In genomic region chr20:23747551-23747950, GRCh38 we compare ENCODE assay signal across 16 cellular contexts. TPM values are rescaled to one million over a fixed set of nuclear protein-coding genes. Genes with fewer than 3 reads are reported as not detected.
DNase-seq lines count a peak whose midpoint lies in the region; FAIRE-seq and TF ChIP-seq lines count a peak whose summit lies in the region.
"Not testable (repeated sequence)": the region's sequence is repeated elsewhere in the genome, so short reads cannot be mapped to it uniquely, and the experiment has no call there.
"Had no signal": no experiment of that assay in that cellular context is flagged by ENCODE, and none has a peak within 500 bp of the region (broad histone marks: within the 10 kb centered on the region; RNA-seq: fewer than 3 reads in every experiment).

No MANE protein-coding gene starts in this region.

- POLR2A ChIA-PET in Caco-2 (lab: Charles Lee); H1 (lab: Charles Lee; ENCODE audit: partially characterized antibody): not testable (repeated sequence)

- DNase-seq in Caco-2; H1 (ENCODE audit: low read depth in 1 of 2, low spot score in 2 of 2): not testable (repeated sequence)
- DNase-seq in NCI-H1092 (lab: John Stamatoyannopoulos, UW) (peak; percentile 3), NCI-H1417 (lab: John Stamatoyannopoulos, UW) (peak in 2 of 3 experiments; percentile 58 to 74), NCI-H345 (lab: John Stamatoyannopoulos, UW) (peak; percentile 88), NCI-H69 (lab: John Stamatoyannopoulos, UW) (peak; percentile 81), osteoblast (ENCODE audit: insufficient read length, low spot score, missing footprints) (peak; percentile 5)

- not testable (repeated sequence) for H3K9ac ChIP-seq in H1 (replicated peaks in 1 of 4; ENCODE audit: extremely low read depth in 1 of 4, low read depth in 3 of 4, low read length in 3 of 4)

- not testable (repeated sequence) for H2BK5ac ChIP-seq in H1 (ENCODE audit: low read depth, low read length)

- H3K27ac Mint-ChIP-seq in Caco-2 (ENCODE audit: unreplicated experiment): peak overlapping the region; percentile 66

- not testable (repeated sequence) for H3K4me2 ChIP-seq in H1 (ENCODE audit: insufficient read depth in 1 of 2, low read depth in 2 of 2, low read length in 2 of 2); osteoblast (ENCODE audit: insufficient read depth, low read length)

- H4K91ac ChIP-seq in H1 (replicated peaks; ENCODE audit: insufficient read length, low read length): not testable (repeated sequence)

- not testable (repeated sequence) for H3K4ac ChIP-seq in H1 (replicated peaks; ENCODE audit: insufficient read length, low read depth, low read length)

- H3K79me2 ChIP-seq in H1 (ENCODE audit: control insufficient read depth in 1 of 2, insufficient read depth in 2 of 2, low read length in 2 of 2); osteoblast (ENCODE audit: insufficient read depth, low read length): not testable (repeated sequence)

- not testable (repeated sequence) for H2BK20ac ChIP-seq in H1 (ENCODE audit: low read length)

- not testable (repeated sequence) for H3K27me3 ChIP-seq in Caco-2 (replicated peaks; ENCODE audit: control insufficient read depth, insufficient read depth, low read length); H1 (replicated peaks in 1 of 4; ENCODE audit: control insufficient read depth in 3 of 4, extremely low read depth in 1 of 4, insufficient read depth in 3 of 4, low read length in 3 of 4); osteoblast (ENCODE audit: insufficient read depth, low read length)

- not testable (repeated sequence) for H3K9me3 Mint-ChIP-seq in Caco-2 (ENCODE audit: unreplicated experiment)

- H2AFZ ChIP-seq in H1 (ENCODE audit: low read length); osteoblast (ENCODE audit: low read length): not testable (repeated sequence)

- not testable (repeated sequence) for H3K14ac ChIP-seq in H1 (ENCODE audit: insufficient read length)

- not testable (repeated sequence) for H3K79me1 ChIP-seq in H1 (ENCODE audit: low read depth, low read length)

- TF ChIP-seq EP300 in H1 (IDR thresholded peaks at IDR 0.05; ENCODE audit: borderline replicate concordance in 1 of 2, low read depth in 2 of 2, low read length in 2 of 2): not testable (repeated sequence)

- no CpG with 5 or more reads among the region's 7 CpGs for WGBS in H1 (ENCODE audit: extremely low coverage in 1 of 2, insufficient coverage in 1 of 2, insufficient read length in 1 of 2, insufficient replicate concordance in 2 of 2, low coverage in 1 of 2, low lambda C conversion rate in 2 of 2, missing lambda C conversion rate in 1 of 2), 2 experiments

- H3K23ac ChIP-seq in H1 (ENCODE audit: insufficient read length): not testable (repeated sequence)

- not testable (repeated sequence) for H4K8ac ChIP-seq in H1 (ENCODE audit: extremely low read depth, insufficient read depth, low read length)

- intact Hi-C loops in Caco-2 (cut with micrococcal nuclease; ENCODE audit: unreplicated experiment): not testable (repeated sequence)

- not testable (repeated sequence) for H3K4me3 Mint-ChIP-seq in Caco-2 (ENCODE audit: unreplicated experiment)

- H3K27me3 Mint-ChIP-seq in Caco-2 (ENCODE audit: insufficient read depth, unreplicated experiment): not testable (repeated sequence)

- not testable (repeated sequence) for FAIRE-seq in H1 (lab: Jason Lieb, UNC)

- not testable (repeated sequence) for H3K4me1 Mint-ChIP-seq in Caco-2 (ENCODE audit: low read depth, unreplicated experiment)

- not testable (repeated sequence) for H3K36me3 ChIP-seq in Caco-2 (ENCODE audit: control insufficient read depth, insufficient read depth, low read length); H1 (ENCODE audit: control insufficient read depth in 2 of 4, insufficient read depth in 4 of 4, low read length in 3 of 4); osteoblast (ENCODE audit: insufficient read depth, low read length)

- not testable (repeated sequence) for TF ChIP-seq RAD21 in H1 (IDR thresholded peaks at IDR 0.05 in 1 of 2, conservative IDR thresholded peaks at IDR 0.05 in 1 of 2; ENCODE audit: low read depth in 2 of 2, low read length in 2 of 2)

- not testable (repeated sequence) for BruUV-seq in Caco-2 (replicated peaks; lab: Mats Ljungman, UMichigan)

- not testable (repeated sequence) for H3K23me2 ChIP-seq in H1 (ENCODE audit: low read depth, low read length)

- not testable (repeated sequence) for H2AK5ac ChIP-seq in H1 (ENCODE audit: low read depth, low read length)

- H3K18ac ChIP-seq in H1 (ENCODE audit: extremely low read depth, low read length): not testable (repeated sequence)

- H2BK15ac ChIP-seq in H1 (ENCODE audit: low read length): peak overlapping the region; percentile 61; the same call in 1 of the 2 replicates

- not testable (repeated sequence) for H3K56ac ChIP-seq in H1 (replicated peaks; ENCODE audit: insufficient read length, low read depth, low read length)

- not testable (repeated sequence) for H2BK120ac ChIP-seq in H1 (replicated peaks; ENCODE audit: low read depth, low read length)

- TF ChIP-seq POLR2A in H1 (IDR thresholded peaks at IDR 0.05; ENCODE audit: control extremely low read depth in 1 of 2, low read depth in 2 of 2, low read length in 2 of 2): not testable (repeated sequence)

- not testable (repeated sequence) for TF ChIP-seq CTCF in Caco-2 (IDR thresholded peaks at IDR 0.05; ENCODE audit: insufficient read depth in 1 of 2, low read depth in 1 of 2, low read length in 1 of 2, severe bottlenecking in 1 of 2, unreplicated experiment in 1 of 2); H1 (IDR thresholded peaks at IDR 0.05; ENCODE audit: control extremely low read depth in 1 of 3, insufficient read depth in 1 of 3, low read depth in 1 of 3, low read length in 3 of 3); osteoblast (IDR thresholded peaks at IDR 0.05; ENCODE audit: extremely low read depth, low read depth, low read length)

- not testable (repeated sequence) for H3K27ac ChIP-seq in H1 (ENCODE audit: low read depth, low read length); osteoblast (ENCODE audit: low read depth, low read length)

- not testable (repeated sequence) for H3K4me1 ChIP-seq in Caco-2; H1 (replicated peaks in 1 of 4; ENCODE audit: control insufficient read depth in 3 of 4, insufficient read depth in 4 of 4, low read length in 3 of 4); osteoblast (ENCODE audit: insufficient read depth, low read length)

- H2BK12ac ChIP-seq in H1 (ENCODE audit: low read depth, low read length): not testable (repeated sequence)

- not testable (repeated sequence) for H3K36me3 Mint-ChIP-seq in Caco-2 (ENCODE audit: insufficient read depth, unreplicated experiment)

- not testable (repeated sequence) for H3K9me3 ChIP-seq in Caco-2; H1 (ENCODE audit: insufficient read depth in 2 of 2, low read depth in 1 of 2, low read length in 1 of 2); osteoblast (ENCODE audit: low read depth, low read length)

- not testable (repeated sequence) for H3K4me3 ChIP-seq in Caco-2 (ENCODE audit: low read depth, low read length); H1 (ENCODE audit: extremely low read depth in 1 of 4, insufficient read depth in 2 of 4, low read depth in 3 of 4, low read length in 4 of 4); osteoblast (ENCODE audit: insufficient read depth, low read length)

- H4K20me1 ChIP-seq in H1 (replicated peaks in 1 of 2; ENCODE audit: control insufficient read depth in 1 of 2, insufficient read depth in 2 of 2, low read length in 2 of 2); osteoblast (ENCODE audit: insufficient read depth, low read length): not testable (repeated sequence)

- H4K5ac ChIP-seq in H1 (ENCODE audit: insufficient read length, low read depth, low read length): not testable (repeated sequence)

- CTCF ChIA-PET in Caco-2 (lab: Charles Lee); H1 (lab: Charles Lee; ENCODE audit: partially characterized antibody): not testable (repeated sequence)

RNA-seq across cellular contexts. Expression of gene CST1, which starts 3.2 kb away (rescaled TPM):
- total RNA-seq in Caco-2 (2022) (319 and 499 TPM in 2 replicates), osteoblast (not detected in 2 replicates)
- total RNA-seq in H1 (2021; fragmentation: NEBNext Ultra II Directional; extraction: Animal tissue kit (Norgen Biotek cat#: 25700)): 2.9 and 5.4 TPM in 2 replicates
- 2.3 TPM in 2 replicates for polyA plus RNA-seq in H1 (2011; rRNA removed)
- polyA plus RNA-seq in H1 (2011; cell fraction: cytosol; rRNA removed): 1.3 TPM
- 1.8 TPM for polyA plus RNA-seq in H1 (2011; cell fraction: nucleus; rRNA removed)
- polyA plus RNA-seq in H1 (2012, experiment 1 of 2): 5.8 to 20.4 TPM (median 10.6 TPM) in 4 replicates
- polyA plus RNA-seq in H1 (2012, experiment 2 of 2): 30.5 TPM
- 5.8 TPM for polyA plus RNA-seq in H1 (2013, experiment 1 of 2)
- polyA plus RNA-seq in H1 (2013, experiment 2 of 2): 6.1 TPM
- polyA minus RNA-seq in H1 (2011; rRNA and poly(A)+ RNA removed): 0.63 and 0.78 TPM in 2 replicates
- polyA minus RNA-seq in H1 (2011; cell fraction: cytosol; rRNA and poly(A)+ RNA removed): not detected
- polyA minus RNA-seq in H1 (2011; cell fraction: nucleus; rRNA and poly(A)+ RNA removed): not detected
- total RNA-seq: A673; CD4-positive, alpha-beta memory T cell; CD4-positive, CD25-positive, alpha-beta regulatory T cell; CD8-positive, alpha-beta memory T cell; Daoy; G401; GM12878 had no signal
- polyA plus RNA-seq: AG04450; CD14-positive monocyte; CD4-positive, alpha-beta memory T cell; CD4-positive, CD25-positive, alpha-beta regulatory T cell; CD8-positive, alpha-beta memory T cell; GM12878 had no signal

RNA-seq across cellular contexts. Expression of gene CST4, which starts 58.7 kb away (rescaled TPM):
- total RNA-seq in Caco-2 (2022): 2.7 and 4.2 TPM in 2 replicates
- total RNA-seq in H1 (2021; fragmentation: NEBNext Ultra II Directional; extraction: Animal tissue kit (Norgen Biotek cat#: 25700)): not detected in 2 replicates
- not detected in 2 replicates for polyA plus RNA-seq in H1 (2011; rRNA removed)
- polyA plus RNA-seq in H1 (2011; cell fraction: cytosol; rRNA removed): 0.12 TPM
- polyA plus RNA-seq in H1 (2011; cell fraction: nucleus; rRNA removed): not detected
- 1.0 TPM in 1 of 4 replicates, not detected in the others for polyA plus RNA-seq in H1 (2012, experiment 1 of 2)
- 0.59 TPM for polyA plus RNA-seq in H1 (2012, experiment 2 of 2)
- not detected for polyA plus RNA-seq in H1 (2013, experiment 1 of 2)
- 0.18 TPM for polyA plus RNA-seq in H1 (2013, experiment 2 of 2)
- not detected in 2 replicates for polyA minus RNA-seq in H1 (2011; rRNA and poly(A)+ RNA removed)
- polyA minus RNA-seq in H1 (2011; cell fraction: cytosol; rRNA and poly(A)+ RNA removed): not detected
- not detected for polyA minus RNA-seq in H1 (2011; cell fraction: nucleus; rRNA and poly(A)+ RNA removed)
- total RNA-seq in osteoblast: not detected in 2 replicates
- total RNA-seq: A673; CD4-positive, alpha-beta memory T cell; CD4-positive, CD25-positive, alpha-beta regulatory T cell; CD8-positive, alpha-beta memory T cell; Daoy; G401; GM12878 had no signal
- polyA plus RNA-seq: AG04450; CD14-positive monocyte; CD4-positive, alpha-beta memory T cell; CD4-positive, CD25-positive, alpha-beta regulatory T cell; CD8-positive, alpha-beta memory T cell; GM12878 had no signal

Comparison
In these comparisons a context has a peak if more than half of its experiments do, and no peak if none do; other contexts are left out.
1. RNA of gene CST1, which starts 3.2 kb away (total RNA-seq): 319 to 499 TPM in Caco-2; 2.9 to 5.4 TPM in H1 and not detected in osteoblast; every median in the first group is over 10 times any median in the second.